ENCODE assay signal across 8 cellular contexts in genomic region chr19:46753420-46754155, GRCh38. TPM values are rescaled to one million over a fixed set of nuclear protein-coding genes. Genes with fewer than 3 reads are reported as not detected.
DNase-seq lines count a peak whose midpoint lies in the region; ATAC-seq, FAIRE-seq and TF ChIP-seq lines count a peak whose summit lies in the region.

No MANE protein-coding gene starts in this region.

- H3K27me3 ChIP-seq in GM12878 (replicated peaks in 1 of 2; ENCODE audit: control insufficient read depth in 2 of 2, insufficient read depth in 2 of 2, low read length in 1 of 2) = no peaks in the 10 kb centered on the region
- H3K27me3 ChIP-seq in lung (ENCODE audit: control insufficient read depth, insufficient read depth) = no peaks in the 10 kb centered on the region

- H3K36me3 ChIP-seq in GM12878 (ENCODE audit: control insufficient read depth in 2 of 2, insufficient read depth in 2 of 2, low read length in 1 of 2) = no peaks in the 10 kb centered on the region; a peak in 1 of 4 replicates
- peaks cover 5 to 18% of the 10 kb centered on the region in 2 donors for H3K36me3 ChIP-seq in lung (ENCODE audit: control insufficient read depth in 2 of 2, insufficient read depth in 2 of 2, low read length in 2 of 2)

- no peak overlapping the region for H2AFZ ChIP-seq in GM12878 (ENCODE audit: control insufficient read depth, low read depth, low read length)

- H3K4me3 Mint-ChIP-seq in stimulated activated naive CD8-positive, alpha-beta T cell treated with anti-CD3 and anti-CD28 coated beads, Interleukin-15, amount 100 ng/mL, for 72 hours = no peak overlapping the region

- no peak for TF ChIP-seq EP300 in GM12878 (IDR thresholded peaks at IDR 0.05; ENCODE audit: borderline replicate concordance in 1 of 2, control insufficient read depth in 1 of 2, low read depth in 2 of 2, low read length in 2 of 2)

- peak; percentile 58 for TF ChIP-seq RAD21 in GM12878 (IDR thresholded peaks at IDR 0.05; ENCODE audit: insufficient read depth, low read depth, low read length)

- DNase-seq in GM12865 (ENCODE audit: low read depth) = peak; percentile 76
- peak; percentile 44 for DNase-seq in NCI-H1092 treated with DMSO at 0.1 percent for 48 hours (lab: John Stamatoyannopoulos, UW)
- DNase-seq in T-helper 9 cell = peak; percentile 59
- no peak for DNase-seq in GM12878 (ENCODE audit: low read depth, low spot score)
- DNase-seq in lung (ENCODE audit: low spot score) = peak; percentile 62
- DNase-seq in stimulated activated naive CD8-positive, alpha-beta T cell treated with anti-CD3 and anti-CD28 coated beads, Interleukin-15, amount 100 ng/mL, for 72 hours = peak; percentile 64 to 71

- peak; percentile 79 for FAIRE-seq in GM12878 (lab: Jason Lieb, UNC)

- SMC1A ChIA-PET in GM12878 (lab: Charles Lee; ENCODE audit: uncharacterized antibody, unreplicated experiment) = interaction anchor here (0.5 to 2.2 kb wide), 15 partner anchors 9 to 224 kb away, joined by 3 to 14 read pairs (median 3); no protein-coding TSS in a partner anchor

- BruUV-seq in GM12878 (replicated peaks; lab: Mats Ljungman, UMichigan) = no TSS peak

- no peaks in the 10 kb centered on the region for H3K27me3 Mint-ChIP-seq in stimulated activated naive CD8-positive, alpha-beta T cell treated with anti-CD3 and anti-CD28 coated beads, Interleukin-15, amount 100 ng/mL, for 72 hours

- no peaks in the 10 kb centered on the region; the same call in 1 of the 2 replicates for H4K20me1 ChIP-seq in GM12878 (ENCODE audit: control insufficient read depth, insufficient read depth)

- no peak overlapping the region for H3K9ac ChIP-seq in GM12878 (ENCODE audit: control insufficient read depth, insufficient read depth, low read length)

- TF ChIP-seq CTCF in GM12865 (IDR thresholded peaks at IDR 0.05; ENCODE audit: insufficient read depth, low read depth, low read length, missing control alignments) (peak; percentile 71), GM12878 (IDR thresholded peaks at IDR 0.05 in 2 of 3, conservative IDR thresholded peaks at IDR 0.05 in 1 of 3; ENCODE audit: control insufficient read depth in 2 of 3, extremely low read depth in 1 of 3, insufficient read depth in 1 of 3, low read depth in 3 of 3, low read length in 3 of 3) (peak; percentile 73 to 76 (median 75)), lung (IDR thresholded peaks at IDR 0.05; ENCODE audit: control extremely low read depth, extremely low read depth) (peak; percentile 39)

- in situ Hi-C loops in GM12878 (cut with MboI) = loop anchor here (5.0 kb wide), 1 partner anchor 89 kb away; no protein-coding TSS in a partner anchor

- POLR2A ChIA-PET in GM12878 (lab: Charles Lee) = interaction anchor here (0.5 to 1.5 kb wide), 3 partner anchors 13 to 1493 kb away, joined by 4 to 8 read pairs (median 5); no protein-coding TSS in a partner anchor

- no peak overlapping the region for H3K4me3 ChIP-seq in GM12865 (ENCODE audit: low read depth, low read length)
- no peak overlapping the region for H3K4me3 ChIP-seq in GM12878
- no peak overlapping the region for H3K4me3 ChIP-seq in lung

- no peaks in the 10 kb centered on the region for H3K9me3 Mint-ChIP-seq in stimulated activated naive CD8-positive, alpha-beta T cell treated with anti-CD3 and anti-CD28 coated beads, Interleukin-15, amount 100 ng/mL, for 72 hours

- H3K4me1 ChIP-seq in GM12878 (ENCODE audit: control insufficient read depth, insufficient read depth, low read length) = no peaks in the 10 kb centered on the region
- H3K4me1 ChIP-seq in lung (ENCODE audit: control insufficient read depth in 2 of 2, insufficient read depth in 2 of 2, low read length in 2 of 2) = peaks cover 0 to 5% of the 10 kb centered on the region in 2 donors

- peaks cover 28% of the 10 kb centered on the region for H3K4me1 Mint-ChIP-seq in stimulated activated naive CD8-positive, alpha-beta T cell treated with anti-CD3 and anti-CD28 coated beads, Interleukin-15, amount 100 ng/mL, for 72 hours

- H3K27ac ChIP-seq in GM12878 (ENCODE audit: control insufficient read depth, insufficient read depth) (no peak overlapping the region), lung (ENCODE audit: low read depth in 1 of 2, low read length in 1 of 2) (no peak overlapping the region)

- RAD21 ChIA-PET in GM12878 (lab: Charles Lee; ENCODE audit: unreplicated experiment) = interaction anchor here (0.7 to 1.7 kb wide), 9 partner anchors 35 to 224 kb away, joined by 3 to 19 read pairs (median 5); no protein-coding TSS in a partner anchor

- TF ChIP-seq POLR2A in GM12878 (IDR thresholded peaks at IDR 0.05; ENCODE audit: low read depth, low read length) = no peak

- H3K9me3 ChIP-seq in GM12878 (replicated peaks; ENCODE audit: control insufficient read depth, insufficient read depth, low read length) (no peaks in the 10 kb centered on the region), lung (ENCODE audit: control insufficient read depth in 2 of 2, insufficient read depth in 1 of 2, low read length in 1 of 2) (no peaks in the 10 kb centered on the region)

- peak overlapping the region in 1 of 2 donors; percentile 27 for H3K27ac Mint-ChIP-seq in stimulated activated naive CD8-positive, alpha-beta T cell treated with anti-CD3 and anti-CD28 coated beads, Interleukin-15, amount 100 ng/mL, for 72 hours

- 16% methylated on average over 4 of the region's 4 CpGs for WGBS in GM12878 (ENCODE audit: insufficient coverage, insufficient replicate concordance, low lambda C conversion rate, missing lambda C conversion rate)
- whole genome bisulfite sequencing in lung, 2 donors = 34 to 41% methylated on average over 4 of the region's 4 CpGs

- no peaks in the 10 kb centered on the region for H3K79me2 ChIP-seq in GM12878 (ENCODE audit: control insufficient read depth, insufficient read depth, low read length)

- CTCF ChIA-PET in GM12878 (lab: Yijun Ruan, JAX) = interaction anchor here (0.6 to 8.9 kb wide), 41 partner anchors 8 to 420 kb away, joined by 3 to 134 read pairs (median 5); partner anchors contain the start of genes DACT3 and SLC1A5

- no peak overlapping the region for H3K4me2 ChIP-seq in GM12878 (ENCODE audit: control insufficient read depth, insufficient read depth)

- ATAC-seq in GM12878 = peak; percentile 87
- ATAC-seq in lung (ENCODE audit: insufficient read depth, low FRiP score) = no peak
- peak; percentile 86 for ATAC-seq in stimulated activated naive CD8-positive, alpha-beta T cell treated with anti-CD3 and anti-CD28 coated beads, Interleukin-15, amount 100 ng/mL, for 72 hours
- ATAC-seq in HG02763 (IDR thresholded peaks at IDR 0.05; ENCODE audit: unreplicated experiment) = no peak
- no peak for ATAC-seq in HG03159 (IDR thresholded peaks at IDR 0.05; ENCODE audit: unreplicated experiment)

- intact Hi-C loops in GM12878 (cut with micrococcal nuclease; ENCODE audit: unreplicated experiment) = loop anchor here (5.0 kb wide), 1 partner anchor 226 kb away; no protein-coding TSS in a partner anchor

RNA-seq across cellular contexts. Expression of gene STRN4, which starts 7.3 kb away (rescaled TPM):
- total RNA-seq in GM12878 (2013; cell fraction: nucleolus; rRNA removed) = 77.4 and 81.2 TPM in 2 replicates
- total RNA-seq in GM12878 (2014; rRNA removed) (51.1 and 54.8 TPM in 2 replicates), GM12878 (2014; rRNA removed; fragmentation: Illumina TruSeq; extraction: Trizol) (17.5 and 18.9 TPM in 2 replicates), GM12878 (2021) (55.0 and 56.1 TPM in 2 replicates), lung (10 to 100 TPM; 71.6 to 86.8 TPM)
- polyA plus RNA-seq in GM12878 (2011; ENCODE audit: low read depth) = 12.4 TPM
- polyA plus RNA-seq in GM12878 (2011; rRNA removed) (19.7 and 26.1 TPM in 2 replicates), GM12878 (2014; fragmentation: Illumina TruSeq; extraction: Trizol) (4.5 and 16.0 TPM in 2 replicates), GM12878 (2014; fragmentation: Nextera tagmentation; extraction: Ambion mirVana) (1 to 10 TPM in 1 of 2 experiments, under 1 TPM in 1; 0.42 to 1.6 TPM), GM12878 (2014; rRNA removed) (62.8 and 65.4 TPM in 2 replicates), GM12878 (2016; fragmentation: Nextera tagmentation; extraction: Ambion mirVana) (10 to 100 TPM in 1 of 2 experiments, 1 to 10 TPM in 1; 6.6 to 27.9 TPM), lung (10 to 100 TPM; 71.9 to 86.6 TPM)
- polyA plus RNA-seq in GM12878 (2011; cell fraction: cytosol; rRNA removed) = 45.1 and 60.8 TPM in 2 replicates
- polyA plus RNA-seq in GM12878 (2011; cell fraction: nucleus; rRNA removed) = 186 and 249 TPM in 2 replicates
- 35.8 and 44.1 TPM in 2 replicates for polyA plus RNA-seq in GM12878 (2012)
- 30.9 and 64.5 TPM in 2 replicates for polyA minus RNA-seq in GM12878 (2011; rRNA and poly(A)+ RNA removed)
- 18.6 and 18.7 TPM in 2 replicates for polyA minus RNA-seq in GM12878 (2011; cell fraction: cytosol; rRNA and poly(A)+ RNA removed)
- 39.0 and 63.6 TPM in 2 replicates for polyA minus RNA-seq in GM12878 (2011; cell fraction: nucleus; rRNA and poly(A)+ RNA removed)

RNA-seq across cellular contexts. Expression of gene FKRP, which starts 7.7 kb away (rescaled TPM):
- total RNA-seq in GM12878 (2013; cell fraction: nucleolus; rRNA removed) = 13.5 and 18.7 TPM in 2 replicates
- 7.9 and 10.1 TPM in 2 replicates for total RNA-seq in GM12878 (2014; rRNA removed)
- total RNA-seq in GM12878 (2014; rRNA removed; fragmentation: Illumina TruSeq; extraction: Trizol) = 5.8 and 6.9 TPM in 2 replicates
- 13.0 and 13.3 TPM in 2 replicates for total RNA-seq in GM12878 (2021)
- polyA plus RNA-seq in GM12878 (2011; ENCODE audit: low read depth) = 5.4 TPM
- polyA plus RNA-seq in GM12878 (2011; rRNA removed) = 3.3 and 4.2 TPM in 2 replicates
- 4.9 and 8.7 TPM in 2 replicates for polyA plus RNA-seq in GM12878 (2011; cell fraction: cytosol; rRNA removed)
- 11.0 and 19.0 TPM in 2 replicates for polyA plus RNA-seq in GM12878 (2011; cell fraction: nucleus; rRNA removed)
- polyA plus RNA-seq in GM12878 (2012) = 5.9 and 11.6 TPM in 2 replicates
- 8.0 and 8.7 TPM in 2 replicates for polyA plus RNA-seq in GM12878 (2014; fragmentation: Illumina TruSeq; extraction: Trizol)
- 1 to 10 TPM; 1.3 to 1.8 TPM for polyA plus RNA-seq in GM12878 (2014; fragmentation: Nextera tagmentation; extraction: Ambion mirVana)
- polyA plus RNA-seq in GM12878 (2014; rRNA removed) = 14.1 and 14.2 TPM in 2 replicates
- polyA plus RNA-seq in GM12878 (2016; fragmentation: Nextera tagmentation; extraction: Ambion mirVana) = 1 to 10 TPM; 6.7 to 8.8 TPM
- 2.9 and 4.9 TPM in 2 replicates for polyA minus RNA-seq in GM12878 (2011; rRNA and poly(A)+ RNA removed)
- 1.2 and 1.5 TPM in 2 replicates for polyA minus RNA-seq in GM12878 (2011; cell fraction: cytosol; rRNA and poly(A)+ RNA removed)
- polyA minus RNA-seq in GM12878 (2011; cell fraction: nucleus; rRNA and poly(A)+ RNA removed) = 3.6 and 4.2 TPM in 2 replicates
- total RNA-seq in lung = 10 to 100 TPM; 16.1 to 23.9 TPM
- 10 to 100 TPM; 10.8 to 14.4 TPM for polyA plus RNA-seq in lung

RNA-seq across cellular contexts. Expression of gene SLC1A5, which starts 34.8 kb away (rescaled TPM):
- 38.3 and 43.7 TPM in 2 replicates for total RNA-seq in GM12878 (2013; cell fraction: nucleolus; rRNA removed)
- total RNA-seq in GM12878 (2014; rRNA removed) (73.7 and 76.6 TPM in 2 replicates), GM12878 (2014; rRNA removed; fragmentation: Illumina TruSeq; extraction: Trizol) (35.8 and 36.2 TPM in 2 replicates), GM12878 (2021) (109 and 112 TPM in 2 replicates), lung (100 to 1,000 TPM in 1 of 2 donors, 10 to 100 TPM in 1; 38.2 to 216 TPM)
- 47.6 TPM for polyA plus RNA-seq in GM12878 (2011; ENCODE audit: low read depth)
- polyA plus RNA-seq in GM12878 (2011; rRNA removed) (22.1 and 60.9 TPM in 2 replicates), GM12878 (2014; fragmentation: Illumina TruSeq; extraction: Trizol) (29.2 and 53.2 TPM in 2 replicates), GM12878 (2014; fragmentation: Nextera tagmentation; extraction: Ambion mirVana) (10 to 100 TPM in 1 of 2 experiments, 1 to 10 TPM in 1; 9.1 to 16.3 TPM), GM12878 (2014; rRNA removed) (60.9 and 68.9 TPM in 2 replicates), GM12878 (2016; fragmentation: Nextera tagmentation; extraction: Ambion mirVana) (100 to 1,000 TPM; 116 to 129 TPM), lung (100 to 1,000 TPM in 1 of 2 donors, 10 to 100 TPM in 1; 97.0 to 116 TPM)
- 97.3 and 105 TPM in 2 replicates for polyA plus RNA-seq in GM12878 (2011; cell fraction: cytosol; rRNA removed)
- polyA plus RNA-seq in GM12878 (2011; cell fraction: nucleus; rRNA removed) = 43.9 and 51.7 TPM in 2 replicates
- polyA plus RNA-seq in GM12878 (2012) = 89.1 and 92.1 TPM in 2 replicates
- 78.3 and 105 TPM in 2 replicates for polyA minus RNA-seq in GM12878 (2011; rRNA and poly(A)+ RNA removed)
- polyA minus RNA-seq in GM12878 (2011; cell fraction: cytosol; rRNA and poly(A)+ RNA removed) = 30.7 and 31.9 TPM in 2 replicates
- 19.5 and 29.7 TPM in 2 replicates for polyA minus RNA-seq in GM12878 (2011; cell fraction: nucleus; rRNA and poly(A)+ RNA removed)

RNA-seq across cellular contexts. Expression of gene PRKD2, which starts 36.7 kb away (rescaled TPM):
- 23.7 and 25.9 TPM in 2 replicates for total RNA-seq in GM12878 (2013; cell fraction: nucleolus; rRNA removed)
- total RNA-seq in GM12878 (2014; rRNA removed) (25.1 and 35.4 TPM in 2 replicates), GM12878 (2014; rRNA removed; fragmentation: Illumina TruSeq; extraction: Trizol) (13.3 and 14.4 TPM in 2 replicates), GM12878 (2021) (88.9 and 98.8 TPM in 2 replicates), lung (10 to 100 TPM; 52.1 to 56.2 TPM)
- 30.7 TPM for polyA plus RNA-seq in GM12878 (2011; ENCODE audit: low read depth)
- polyA plus RNA-seq in GM12878 (2011; rRNA removed) (7.7 and 12.6 TPM in 2 replicates), GM12878 (2014; fragmentation: Illumina TruSeq; extraction: Trizol) (16.9 and 31.3 TPM in 2 replicates), GM12878 (2014; fragmentation: Nextera tagmentation; extraction: Ambion mirVana) (10 to 100 TPM in 1 of 2 experiments, 1 to 10 TPM in 1; 2.3 to 11.8 TPM), GM12878 (2014; rRNA removed) (34.4 and 45.7 TPM in 2 replicates), GM12878 (2016; fragmentation: Nextera tagmentation; extraction: Ambion mirVana) (10 to 100 TPM; 44.6 to 50.7 TPM), lung (10 to 100 TPM; 35.5 to 38.1 TPM)
- polyA plus RNA-seq in GM12878 (2011; cell fraction: cytosol; rRNA removed) = 22.8 and 23.6 TPM in 2 replicates
- 70.9 and 92.1 TPM in 2 replicates for polyA plus RNA-seq in GM12878 (2011; cell fraction: nucleus; rRNA removed)
- 56.6 and 58.8 TPM in 2 replicates for polyA plus RNA-seq in GM12878 (2012)
- 21.4 and 38.0 TPM in 2 replicates for polyA minus RNA-seq in GM12878 (2011; rRNA and poly(A)+ RNA removed)
- 27.0 and 27.5 TPM in 2 replicates for polyA minus RNA-seq in GM12878 (2011; cell fraction: cytosol; rRNA and poly(A)+ RNA removed)
- 11.1 and 26.6 TPM in 2 replicates for polyA minus RNA-seq in GM12878 (2011; cell fraction: nucleus; rRNA and poly(A)+ RNA removed)

Comparison
In these comparisons a context has a peak if more than half of its experiments do, and no peak if none do; other contexts are left out.
1. ATAC-seq: peak in GM12878 (single experiment) and stimulated activated naive CD8-positive, alpha-beta T cell treated with anti-CD3 and anti-CD28 coated beads, Interleukin-15, amount 100 ng/mL, for 72 hours (single experiment); none in lung (single experiment), HG02763 (single experiment) and HG03159 (single experiment).
2. Peak in every context shown above with its lines, with median percentiles within 50 percentile points of each other: CTCF ChIP-seq.